In genomic region chr4:8171941-8172924, GRCh38 we compare ENCODE assay signal across 9 cellular contexts. TPM values are rescaled to one million over a fixed set of nuclear protein-coding genes. Genes with fewer than 3 reads are reported as not detected.
DNase-seq lines count a peak whose midpoint lies in the region; ATAC-seq and TF ChIP-seq lines count a peak whose summit lies in the region.
"Had no signal": no experiment of that assay in that cellular context is flagged by ENCODE, and none has a peak within 500 bp of the region (broad histone marks: within the 10 kb centered on the region; RNA-seq: fewer than 3 reads in every experiment).

No MANE protein-coding gene starts in this region.

- H3K36me3 ChIP-seq in spleen (no peaks in the 10 kb centered on the region), testis (ENCODE audit: low read depth, missing control alignments) (no peaks in the 10 kb centered on the region)

- H3K27ac ChIP-seq in spleen = no peak overlapping the region
- no peak overlapping the region for H3K27ac ChIP-seq in testis
- H3K27ac ChIP-seq in dorsolateral prefrontal cortex = peak overlapping the region in 2 of 59 donors; percentile 3 to 43
- H3K27ac ChIP-seq: epithelial cell of prostate had no signal

- peak; percentile 91 for DNase-seq in spleen
- no peak for DNase-seq in testis
- DNase-seq in dorsolateral prefrontal cortex = no peak
- DNase-seq in kidney glomerular epithelial cell (lab: John Stamatoyannopoulos, UW) = no peak
- DNase-seq in NCI-H1694 (lab: John Stamatoyannopoulos, UW) = no peak

- peak; percentile 72 for ATAC-seq in GM18858 (IDR thresholded peaks at IDR 0.05; ENCODE audit: unreplicated experiment)
- ATAC-seq in GM21717 (IDR thresholded peaks at IDR 0.05; ENCODE audit: unreplicated experiment) = peak; percentile 81
- peak; percentile 65 for ATAC-seq in HG03571 (IDR thresholded peaks at IDR 0.05; ENCODE audit: unreplicated experiment)

- H3K27me3 ChIP-seq in spleen (replicated peaks in 1 of 7) (no peaks in the 10 kb centered on the region), testis (no peaks in the 10 kb centered on the region), dorsolateral prefrontal cortex (no peaks in the 10 kb centered on the region)

- WGBS in spleen, 5 donors = 65 to 73% (median 69%) methylated on average over 35 to 37 of the region's 37 CpGs
- 76 to 77% methylated on average over 37 of the region's 37 CpGs for WGBS in testis, 2 donors

- no peak for TF ChIP-seq CTCF in spleen (IDR thresholded peaks at IDR 0.05 in 8 of 11, conservative IDR thresholded peaks at IDR 0.05 in 3 of 11)
- TF ChIP-seq CTCF in testis (IDR thresholded peaks at IDR 0.05) = no peak
- TF ChIP-seq CTCF in dorsolateral prefrontal cortex (IDR thresholded peaks at IDR 0.05 in 54 of 56, conservative IDR thresholded peaks at IDR 0.05 in 2 of 56; ENCODE audit: low read depth in 1 of 56, partially characterized antibody in 56 of 56) = no peak

- H3K4me3 ChIP-seq in spleen (peak overlapping the region in 1 of 8 donors; percentile 40), testis (no peak overlapping the region), dorsolateral prefrontal cortex (peak overlapping the region in 1 of 59 donors; percentile 18)

- H3K9me3 ChIP-seq in spleen (peaks cover 0 to 17% (median 11%) of the 10 kb centered on the region in 8 donors), testis (no peaks in the 10 kb centered on the region)

- TF ChIP-seq POLR2A in spleen (IDR thresholded peaks at IDR 0.05) = no peak
- TF ChIP-seq POLR2A in testis (IDR thresholded peaks at IDR 0.05) = no peak

- H3K4me1 ChIP-seq in spleen (peaks cover 0 to 61% (median 44%) of the 10 kb centered on the region in 6 donors), testis (no peaks in the 10 kb centered on the region)

- intact Hi-C loops in spleen (cut with DNase I; ENCODE audit: low total_unique reads) = no loop called here
- intact Hi-C loops in testis (cut with DNase I; ENCODE audit: low total_unique reads) = no loop called here
- intact Hi-C loops in dorsolateral prefrontal cortex (cut with DNase I) = no loop called here

RNA-seq across cellular contexts. Expression of gene ABLIM2, which starts 13.6 kb away (rescaled TPM):
- 100 to 1,000 TPM in 4 of 7 donors, 10 to 100 TPM in 3; 41.8 to 127 (median 100) TPM for total RNA-seq in spleen
- polyA plus RNA-seq in spleen = 10 to 100 TPM; 11.8 to 49.8 (median 26.6) TPM
- total RNA-seq in testis = 1 to 10 TPM; 5.2 to 6.9 TPM
- 7.5 TPM for polyA plus RNA-seq in testis (ENCODE audit: insufficient read depth, low read depth, low replicate concordance)
- total RNA-seq in dorsolateral prefrontal cortex = 100 to 1,000 TPM in 103 of 120 experiments, 10 to 100 TPM in 17; 43.2 to 185 (median 130) TPM

RNA-seq across cellular contexts. Expression of gene SH3TC1, which starts 26.9 kb away (rescaled TPM):
- total RNA-seq in spleen (100 to 1,000 TPM in 1 of 7 donors, 10 to 100 TPM in 6; 58.0 to 157 (median 69.4) TPM), testis (10 to 100 TPM in 1 of 2 donors, 1 to 10 TPM in 1; 4.0 to 12.6 TPM), dorsolateral prefrontal cortex (10 to 100 TPM in 113 of 120 experiments, 1 to 10 TPM in 7; 5.1 to 46.5 (median 19.2) TPM)
- polyA plus RNA-seq in spleen (10 to 100 TPM; 23.3 to 43.7 (median 23.5) TPM), testis (ENCODE audit: insufficient read depth, low read depth, low replicate concordance) (3.2 TPM)

Comparison
In these comparisons a context has a peak if more than half of its experiments do, and no peak if none do; other contexts are left out.
1. RNA of gene ABLIM2, which starts 13.6 kb away (total RNA-seq): 43.2 to 185 TPM in dorsolateral prefrontal cortex and 41.8 to 127 TPM in spleen; 5.2 to 6.9 TPM in testis; every median in the first group is over 4 times any median in the second.
2. Peak in every context shown above with its lines, with median percentiles within 50 percentile points of each other: ATAC-seq.